In the genomic region with DNA sequence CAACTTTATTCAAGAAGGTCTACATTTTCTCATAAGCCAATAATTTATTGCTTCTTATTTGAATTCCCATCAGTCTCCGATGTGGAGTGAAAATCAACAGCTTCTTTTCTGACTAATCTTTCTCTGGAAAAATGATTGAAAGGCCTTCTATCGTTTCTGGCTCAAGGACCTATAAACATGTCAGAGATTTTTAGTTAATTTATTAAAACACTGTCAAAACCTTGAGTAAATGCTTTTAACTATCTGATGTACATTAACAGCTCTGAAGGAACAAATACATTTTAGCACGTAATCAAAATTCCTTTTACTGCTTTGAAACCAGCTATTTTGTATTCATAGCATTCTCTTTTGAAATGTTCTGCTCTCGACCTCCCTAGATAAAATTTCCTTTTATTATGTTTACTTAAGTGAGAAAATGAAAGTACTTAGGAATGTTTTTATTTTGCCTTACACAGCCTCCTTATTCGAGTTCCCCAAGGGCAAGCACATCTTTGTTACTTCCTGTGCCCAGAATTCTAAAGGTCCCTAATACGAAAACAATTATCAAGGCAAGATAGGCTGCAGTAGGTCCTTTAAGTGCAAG, we compare ENCODE assay signal across 8 cellular contexts. TPM values are rescaled to one million over a fixed set of nuclear protein-coding genes. Genes with fewer than 3 reads are reported as not detected.
A peak's percentile ranks its signal among the peaks of the same experiment; 100 is the strongest.
DNase-seq lines count a peak whose midpoint lies in the region; ATAC-seq lines count a peak whose summit lies in the region.

No MANE protein-coding gene starts in this region.

- no peaks in the 10 kb centered on the region for H3K27me3 Mint-ChIP-seq in T-helper 2 cell treated with Interferon-gamma antibody and Interleukin-4, amounts not matched to agents 5 μg/mL and 100 μg/mL, for 36 hours (ENCODE audit: low read depth)
- H3K27me3 Mint-ChIP-seq in T-helper 1 cell treated with Interleukin-12 subunit alpha and Interleukin-12 subunit beta and Interleukin-4 antibody, amounts not matched to agents 30 μg/mL and 1 μg/mL, for 36 hours (ENCODE audit: low read depth): no peaks in the 10 kb centered on the region

- DNase-seq in T-helper 2 cell treated with Interferon-gamma antibody and Interleukin-4, amounts not matched to agents 5 μg/mL and 100 μg/mL, for 36 hours (ENCODE audit: low spot score): no peak
- DNase-seq in T-helper 2 cell (no peak), iris pigment epithelial cell (ENCODE audit: low read depth) (peak; percentile 49), superior temporal gyrus (ENCODE audit: extremely low spot score) (peak; percentile 9), dermis blood vessel endothelial cell (no peak), occipital lobe (lab: John Stamatoyannopoulos, UW) (no peak)

- H3K4me1 Mint-ChIP-seq in T-helper 2 cell treated with Interferon-gamma antibody and Interleukin-4, amounts not matched to agents 5 μg/mL and 100 μg/mL, for 36 hours (ENCODE audit: low read depth): peaks cover 26% of the 10 kb centered on the region
- peaks cover 23% of the 10 kb centered on the region for H3K4me1 Mint-ChIP-seq in T-helper 1 cell treated with Interleukin-12 subunit alpha and Interleukin-12 subunit beta and Interleukin-4 antibody, amounts not matched to agents 30 μg/mL and 1 μg/mL, for 36 hours (ENCODE audit: low read depth)

- no peaks in the 10 kb centered on the region for H3K9me3 Mint-ChIP-seq in T-helper 2 cell treated with Interferon-gamma antibody and Interleukin-4, amounts not matched to agents 5 μg/mL and 100 μg/mL, for 36 hours
- H3K9me3 Mint-ChIP-seq in T-helper 1 cell treated with Interleukin-12 subunit alpha and Interleukin-12 subunit beta and Interleukin-4 antibody, amounts not matched to agents 30 μg/mL and 1 μg/mL, for 36 hours: no peaks in the 10 kb centered on the region

- peak overlapping the region; percentile 78 for H3K27ac Mint-ChIP-seq in T-helper 2 cell treated with Interferon-gamma antibody and Interleukin-4, amounts not matched to agents 5 μg/mL and 100 μg/mL, for 36 hours
- peak overlapping the region; percentile 81 for H3K27ac Mint-ChIP-seq in T-helper 1 cell treated with Interleukin-12 subunit alpha and Interleukin-12 subunit beta and Interleukin-4 antibody, amounts not matched to agents 30 μg/mL and 1 μg/mL, for 36 hours

- peaks cover 8% of the 10 kb centered on the region for H3K36me3 Mint-ChIP-seq in T-helper 2 cell treated with Interferon-gamma antibody and Interleukin-4, amounts not matched to agents 5 μg/mL and 100 μg/mL, for 36 hours (ENCODE audit: low read depth)
- peaks cover 6% of the 10 kb centered on the region for H3K36me3 Mint-ChIP-seq in T-helper 1 cell treated with Interleukin-12 subunit alpha and Interleukin-12 subunit beta and Interleukin-4 antibody, amounts not matched to agents 30 μg/mL and 1 μg/mL, for 36 hours (ENCODE audit: low read depth)

- H3K4me3 Mint-ChIP-seq in T-helper 2 cell treated with Interferon-gamma antibody and Interleukin-4, amounts not matched to agents 5 μg/mL and 100 μg/mL, for 36 hours: peak overlapping the region; percentile 68
- peak overlapping the region; percentile 75 for H3K4me3 Mint-ChIP-seq in T-helper 1 cell treated with Interleukin-12 subunit alpha and Interleukin-12 subunit beta and Interleukin-4 antibody, amounts not matched to agents 30 μg/mL and 1 μg/mL, for 36 hours

- ATAC-seq in GM21381 (IDR thresholded peaks at IDR 0.05; ENCODE audit: unreplicated experiment): no peak

RNA-seq across cellular contexts. Expression of a gene that starts 3.2 kb away (rescaled TPM):
- total RNA-seq in dermis blood vessel endothelial cell: 56.0 and 91.2 TPM in 2 replicates
- total RNA-seq in occipital lobe: 72.2 TPM

Comparison
In these comparisons a context has a peak if more than half of its experiments do, and no peak if none do; other contexts are left out.
1. DNase-seq: peak in iris pigment epithelial cell (single experiment) and superior temporal gyrus (single experiment); none in T-helper 2 cell treated with Interferon-gamma antibody and Interleukin-4, amounts not matched to agents 5 μg/mL and 100 μg/mL, for 36 hours (single experiment), T-helper 2 cell (0 of 5), dermis blood vessel endothelial cell (single experiment) and occipital lobe (single experiment).